ENCODE assay signal across 2 cellular contexts in genomic region chr1:78570539-78570938, GRCh38.
TF ChIP-seq lines count a peak whose summit lies in the region.

No MANE protein-coding gene starts in this region.

TF ChIP-seq in WTC11, 78 proteins besides CTCF, POLR2A, EP300 and RAD21:
- TF ChIP-seq KAT7 (CRISPR knock-in tag; IDR thresholded peaks at IDR 0.05; ENCODE audit: borderline replicate concordance) (no peak), ZNF121 (CRISPR knock-in tag; IDR thresholded peaks at IDR 0.05) (peak; percentile 73; the same call in 1 of the 2 replicates)

TF ChIP-seq in HepG2, 621 proteins besides CTCF, POLR2A, EP300 and RAD21:
- TF ChIP-seq TRIM22 (IDR thresholded peaks at IDR 0.05) (no peak), CENPBD1 (CRISPR knock-in tag; IDR thresholded peaks at IDR 0.05; ENCODE audit: borderline replicate concordance, low read depth) (no peak), ZNF121 (CRISPR knock-in tag; IDR thresholded peaks at IDR 0.05) (peak; percentile 18; the same call in 1 of the 2 replicates)
TF ChIP-seq in HepG2: peak in this region for 1.
